In the genomic region with DNA sequence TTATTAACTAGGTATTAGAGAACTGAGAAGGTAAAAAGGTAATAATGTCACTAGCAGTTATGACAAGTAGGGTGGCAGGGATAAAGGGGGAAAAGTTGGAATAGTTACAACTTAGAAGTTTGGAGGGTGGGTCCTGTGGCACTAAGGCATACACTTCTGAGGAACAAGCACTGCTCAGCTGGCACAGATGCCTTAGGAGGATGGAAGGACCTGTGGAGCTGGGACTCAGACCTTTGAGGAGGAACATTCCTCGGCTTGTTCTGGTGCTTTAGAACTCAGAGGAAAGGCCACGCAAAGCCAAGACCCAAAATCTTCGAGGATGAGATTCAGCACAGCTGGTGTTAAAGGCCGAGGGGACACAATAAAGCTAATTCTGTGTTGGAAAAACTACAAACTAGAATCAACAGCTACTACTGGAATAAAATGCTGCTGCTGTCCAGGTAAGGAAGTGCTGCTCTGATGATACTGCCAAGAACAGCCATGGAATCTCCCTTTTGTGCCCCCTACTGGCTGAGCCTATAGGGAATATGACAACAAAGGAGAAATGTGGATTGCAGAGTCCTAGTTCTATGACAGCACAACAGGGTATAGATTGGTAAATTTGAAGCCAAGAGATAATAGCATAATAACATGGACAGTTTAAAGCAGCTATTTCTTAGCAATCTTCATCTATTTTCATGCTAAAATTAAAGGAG, we compare ENCODE assay signal across 9 cellular contexts.
DNase-seq lines count a peak whose midpoint lies in the region; ATAC-seq and TF ChIP-seq lines count a peak whose summit lies in the region.
"Had no signal": no experiment of that assay in that cellular context is flagged by ENCODE, and none has a peak within 500 bp of the region (broad histone marks: within the 10 kb centered on the region; RNA-seq: fewer than 3 reads in every experiment).

No MANE protein-coding gene starts in this region.

- ATAC-seq in HG02870 (IDR thresholded peaks at IDR 0.05; ENCODE audit: unreplicated experiment), result peak; percentile 65
- peak; percentile 92 for ATAC-seq in foreskin keratinocyte
- ATAC-seq in effector memory CD8-positive, alpha-beta T cell (replicated peaks), result no peak

- no peak overlapping the region for H3K27ac Mint-ChIP-seq in activated CD4-positive, alpha-beta T cell treated with anti-CD3 and anti-CD28 coated beads, Interleukin-2, amount 10 ng/mL, durations not matched to agents 24 days and 14 days
- H3K27ac Mint-ChIP-seq in activated CD4-positive, alpha-beta T cell treated with anti-CD3 and anti-CD28 coated beads, Interleukin-2, amount 10 ng/mL, durations not matched to agents 7 days and 5 days, result no peak overlapping the region
- no peak overlapping the region for H3K27ac Mint-ChIP-seq in effector memory CD8-positive, alpha-beta T cell
- H3K27ac Mint-ChIP-seq: activated naive CD8-positive, alpha-beta T cell had no signal

- no peaks in the 10 kb centered on the region for H3K4me1 Mint-ChIP-seq in activated CD4-positive, alpha-beta T cell treated with anti-CD3 and anti-CD28 coated beads, Interleukin-2, amount 10 ng/mL, durations not matched to agents 24 days and 14 days
- no peaks in the 10 kb centered on the region for H3K4me1 Mint-ChIP-seq in activated CD4-positive, alpha-beta T cell treated with anti-CD3 and anti-CD28 coated beads, Interleukin-2, amount 10 ng/mL, durations not matched to agents 7 days and 5 days
- no peaks in the 10 kb centered on the region for H3K4me1 Mint-ChIP-seq in effector memory CD8-positive, alpha-beta T cell (ENCODE audit: low read depth in 2 of 2)

- H3K4me3 ChIP-seq in thyroid gland (replicated peaks in 1 of 3), result no peak overlapping the region

- H3K27ac ChIP-seq in foreskin keratinocyte (no peak overlapping the region), thyroid gland (no peak overlapping the region)

- H3K4me3 Mint-ChIP-seq in activated CD4-positive, alpha-beta T cell treated with anti-CD3 and anti-CD28 coated beads, Interleukin-2, amount 10 ng/mL, durations not matched to agents 24 days and 14 days, result no peak overlapping the region
- H3K4me3 Mint-ChIP-seq in activated CD4-positive, alpha-beta T cell treated with anti-CD3 and anti-CD28 coated beads, Interleukin-2, amount 10 ng/mL, durations not matched to agents 7 days and 5 days, result no peak overlapping the region
- no peak overlapping the region for H3K4me3 Mint-ChIP-seq in effector memory CD8-positive, alpha-beta T cell
- H3K4me3 Mint-ChIP-seq: activated naive CD8-positive, alpha-beta T cell had no signal

- intact Hi-C loops in activated CD4-positive, alpha-beta T cell treated with anti-CD3 and anti-CD28 coated beads, Interleukin-2, amount 10 ng/mL, durations not matched to agents 24 days and 14 days (cut with micrococcal nuclease), result loop anchor here (5.0 kb wide), 1 partner anchor 108 kb away; no protein-coding TSS in a partner anchor
- intact Hi-C loops in thyroid gland (cut with DNase I), result no loop called here

- TF ChIP-seq CTCF in foreskin keratinocyte (conservative IDR thresholded peaks at IDR 0.05), result peak; percentile 74
- TF ChIP-seq CTCF in thyroid gland (IDR thresholded peaks at IDR 0.05), result no peak

- H3K9me3 Mint-ChIP-seq in activated CD4-positive, alpha-beta T cell treated with anti-CD3 and anti-CD28 coated beads, Interleukin-2, amount 10 ng/mL, durations not matched to agents 24 days and 14 days, result no peaks in the 10 kb centered on the region
- no peaks in the 10 kb centered on the region for H3K9me3 Mint-ChIP-seq in activated CD4-positive, alpha-beta T cell treated with anti-CD3 and anti-CD28 coated beads, Interleukin-2, amount 10 ng/mL, durations not matched to agents 7 days and 5 days
- no peaks in the 10 kb centered on the region for H3K9me3 Mint-ChIP-seq in effector memory CD8-positive, alpha-beta T cell

- POLR2A ChIA-PET in activated CD4-positive, alpha-beta T cell treated with anti-CD3 and anti-CD28 coated beads, Interleukin-2, amount 10 ng/mL, durations not matched to agents 7 days and 5 days (lab: Charles Lee), result no interaction called here

- CTCF ChIA-PET in activated CD4-positive, alpha-beta T cell treated with anti-CD3 and anti-CD28 coated beads, Interleukin-2, amount 10 ng/mL, durations not matched to agents 7 days and 5 days (lab: Charles Lee), result interaction anchor here (1.3 kb wide), 1 partner anchor 11 kb away, joined by 4 read pairs; no protein-coding TSS in a partner anchor

- no peaks in the 10 kb centered on the region for H3K9me3 ChIP-seq in thyroid gland

- no peak for TF ChIP-seq POLR2A in thyroid gland (IDR thresholded peaks at IDR 0.05)

- no peaks in the 10 kb centered on the region for H3K27me3 Mint-ChIP-seq in activated CD4-positive, alpha-beta T cell treated with anti-CD3 and anti-CD28 coated beads, Interleukin-2, amount 10 ng/mL, durations not matched to agents 24 days and 14 days
- peaks cover 13% of the 10 kb centered on the region for H3K27me3 Mint-ChIP-seq in activated CD4-positive, alpha-beta T cell treated with anti-CD3 and anti-CD28 coated beads, Interleukin-2, amount 10 ng/mL, durations not matched to agents 7 days and 5 days
- no peaks in the 10 kb centered on the region for H3K27me3 Mint-ChIP-seq in effector memory CD8-positive, alpha-beta T cell

- H3K36me3 Mint-ChIP-seq in activated CD4-positive, alpha-beta T cell treated with anti-CD3 and anti-CD28 coated beads, Interleukin-2, amount 10 ng/mL, durations not matched to agents 24 days and 14 days (ENCODE audit: low read depth), result no peaks in the 10 kb centered on the region
- no peaks in the 10 kb centered on the region for H3K36me3 Mint-ChIP-seq in activated CD4-positive, alpha-beta T cell treated with anti-CD3 and anti-CD28 coated beads, Interleukin-2, amount 10 ng/mL, durations not matched to agents 7 days and 5 days (ENCODE audit: low read depth)
- no peaks in the 10 kb centered on the region for H3K36me3 Mint-ChIP-seq in effector memory CD8-positive, alpha-beta T cell (ENCODE audit: insufficient read depth)
- H3K36me3 Mint-ChIP-seq: activated naive CD8-positive, alpha-beta T cell had no signal

- H3K36me3 ChIP-seq in thyroid gland, result no peaks in the 10 kb centered on the region

- H3K4me1 ChIP-seq in foreskin keratinocyte (no peaks in the 10 kb centered on the region), thyroid gland (no peaks in the 10 kb centered on the region)

- WGBS in thyroid gland, 2 donors, result 67 to 68% methylated on average over 4 of the region's 4 CpGs

- DNase-seq in activated CD4-positive, alpha-beta T cell treated with anti-CD3 and anti-CD28 coated beads, Interleukin-2, amount 10 ng/mL, durations not matched to agents 24 days and 14 days, result peak; percentile 59
- no peak for DNase-seq in activated CD4-positive, alpha-beta T cell treated with anti-CD3 and anti-CD28 coated beads, Interleukin-2, amount 10 ng/mL, durations not matched to agents 7 days and 5 days
- DNase-seq in foreskin keratinocyte (peak in 1 of 2 donors; percentile 53), thyroid gland (no peak), cerebellum (ENCODE audit: low spot score) (no peak)
- DNase-seq in effector memory CD8-positive, alpha-beta T cell, result no peak

- H3K27me3 ChIP-seq in foreskin keratinocyte (peaks cover under 1% of the 10 kb centered on the region), thyroid gland (no peaks in the 10 kb centered on the region)

TF ChIP-seq in PFSK-1, 5 proteins besides CTCF, POLR2A, EP300 and RAD21:
- TF ChIP-seq REST (IDR thresholded peaks at IDR 0.05; ENCODE audit: insufficient read depth in 1 of 2, low read depth in 2 of 2, low read length in 2 of 2) (peak; percentile 59 to 89; a peak in 3 of 4 replicates), FOXP2 (optimal IDR thresholded peaks at IDR 0.05; ENCODE audit: borderline replicate concordance, extremely low read depth, extremely low read length, insufficient read depth) (no peak), POLR2AphosphoS5 (IDR thresholded peaks at IDR 0.05; ENCODE audit: low read depth, low read length) (no peak)
